In the genomic region with DNA sequence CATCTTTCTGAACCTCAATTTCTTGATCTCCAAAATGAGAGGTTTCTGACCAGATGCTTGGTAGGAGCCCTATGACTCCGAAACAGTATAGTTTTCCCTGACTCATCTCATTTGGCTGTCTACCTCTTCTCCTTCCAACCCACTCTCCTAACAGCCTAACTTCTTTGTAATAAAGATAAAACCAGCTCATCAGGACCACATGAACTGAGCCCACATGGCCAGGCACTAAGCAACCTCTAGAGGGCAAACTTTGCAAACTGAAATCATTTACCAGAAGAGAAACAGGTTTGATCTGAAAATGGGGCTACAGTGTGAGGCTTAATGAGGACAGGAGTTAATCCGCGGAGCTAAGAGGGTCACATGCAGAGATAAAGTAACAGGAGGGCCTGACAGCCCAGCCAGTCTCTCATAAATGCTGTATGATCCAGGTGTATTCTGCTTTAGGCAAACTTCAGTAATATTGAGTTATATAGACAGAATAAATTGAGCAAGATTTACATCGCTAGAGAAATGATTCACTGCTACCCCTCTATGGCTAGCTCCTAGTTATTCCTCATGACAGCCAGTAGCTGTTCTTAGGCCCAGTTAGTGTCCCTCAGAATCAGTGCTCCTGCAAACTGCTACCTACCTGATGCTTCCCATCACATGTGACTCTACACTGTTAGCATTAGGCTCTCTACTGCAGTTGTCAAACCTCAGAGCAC, we compare ENCODE assay signal across 8 cellular contexts.
DNase-seq lines count a peak whose midpoint lies in the region; ATAC-seq, FAIRE-seq and TF ChIP-seq lines count a peak whose summit lies in the region.

No MANE protein-coding gene starts in this region.

- H4K20me1 ChIP-seq in Karpas-422 (ENCODE audit: insufficient read depth, low read depth, low read length), result no peaks in the 10 kb centered on the region

- peak; percentile 60 to 81 (median 68) for ATAC-seq in heart left ventricle

- TF ChIP-seq POLR2A in H54 (IDR thresholded peaks at IDR 0.05; ENCODE audit: low read depth, low read length) (no peak), Peyer's patch (IDR thresholded peaks at IDR 0.05) (no peak), heart left ventricle (IDR thresholded peaks at IDR 0.05) (no peak)

- H3K36me3 ChIP-seq in Karpas-422 (ENCODE audit: insufficient read depth, low read length), result no peaks in the 10 kb centered on the region
- peaks cover 0 to 3% (median 0%) of the 10 kb centered on the region in 3 donors for H3K36me3 ChIP-seq in Peyer's patch
- H3K36me3 ChIP-seq in heart left ventricle, result peaks cover 0 to 58% (median 19%) of the 10 kb centered on the region in 9 donors

- H3K4me2 ChIP-seq in Karpas-422 (ENCODE audit: low read depth, low read length, poor library complexity, severe bottlenecking), result peak overlapping the region; percentile 57

- peak; percentile 72 for DNase-seq in GM10266 (ENCODE audit: extremely low spot score)
- DNase-seq in H54 (ENCODE audit: insufficient read length, low spot score), result peak; percentile 84
- peak; percentile 93 for DNase-seq in Karpas-422
- peak in 2 of 3 donors; percentile 27 to 69 for DNase-seq in Peyer's patch
- peak; percentile 31 for DNase-seq in activated naive CD8-positive, alpha-beta T cell treated with anti-CD3 and anti-CD28 coated beads for 36 hours
- DNase-seq in heart left ventricle, result peak in 2 of 5 donors; percentile 27 to 41
- DNase-seq in progenitor cell of endocrine pancreas (ENCODE audit: low spot score, unreplicated experiment), result no peak
- no peak for DNase-seq in mesenteric fat pad (ENCODE audit: low spot score)

- no peaks in the 10 kb centered on the region for H3K79me2 ChIP-seq in Karpas-422 (ENCODE audit: low read length)

- H3K4me3 Mint-ChIP-seq in activated naive CD8-positive, alpha-beta T cell treated with anti-CD3 and anti-CD28 coated beads for 36 hours, result no peak overlapping the region
- no peak overlapping the region for H3K4me3 Mint-ChIP-seq in progenitor cell of endocrine pancreas (ENCODE audit: low read depth)

- H3K9me2 ChIP-seq in Karpas-422 (replicated peaks; ENCODE audit: insufficient read depth, low read length), result no peaks in the 10 kb centered on the region

- H3K4me3 ChIP-seq in Karpas-422 (ENCODE audit: low read length) (peak overlapping the region; percentile 37; the same call in 1 of the 2 replicates), Peyer's patch (no peak overlapping the region), heart left ventricle (no peak overlapping the region)

- H3K4me1 ChIP-seq in Karpas-422 (ENCODE audit: low read length), result peaks cover 72% of the 10 kb centered on the region
- peaks cover 0 to 21% (median 0%) of the 10 kb centered on the region in 4 donors for H3K4me1 ChIP-seq in Peyer's patch
- peaks cover 0 to 57% (median 27%) of the 10 kb centered on the region in 12 donors for H3K4me1 ChIP-seq in heart left ventricle

- intact Hi-C loops in heart left ventricle (cut with DNase I), result loop anchor here (1.0 to 10.0 kb wide), 14 partner anchors 61 to 554 kb away; partner anchors contain the start of genes ABCA1 (in 3 of the 10) and SLC44A1 (in 1 of the 10)

- peak overlapping the region; percentile 35; the same call in 1 of the 2 replicates for H2AFZ ChIP-seq in Karpas-422 (ENCODE audit: low read length)

- peak overlapping the region; percentile 47 for H3K9ac ChIP-seq in Karpas-422 (ENCODE audit: low read length)

- H3K9me3 ChIP-seq in Karpas-422 (ENCODE audit: low read length) (no peaks in the 10 kb centered on the region), Peyer's patch (no peaks in the 10 kb centered on the region), heart left ventricle (no peaks in the 10 kb centered on the region)

- H3K27me3 ChIP-seq in Karpas-422 (ENCODE audit: low read length), result no peaks in the 10 kb centered on the region
- H3K27me3 ChIP-seq in Peyer's patch, result no peaks in the 10 kb centered on the region
- no peaks in the 10 kb centered on the region for H3K27me3 ChIP-seq in heart left ventricle

- peak; percentile 79 for FAIRE-seq in H54 (lab: Jason Lieb, UNC)

- H3K9me3 Mint-ChIP-seq in activated naive CD8-positive, alpha-beta T cell treated with anti-CD3 and anti-CD28 coated beads for 36 hours, result no peaks in the 10 kb centered on the region
- no peaks in the 10 kb centered on the region for H3K9me3 Mint-ChIP-seq in progenitor cell of endocrine pancreas (ENCODE audit: low read depth)

- H3K27ac ChIP-seq in Karpas-422 (ENCODE audit: low read length), result peak overlapping the region; percentile 83
- peak overlapping the region in 2 of 4 donors; percentile 15 to 20 for H3K27ac ChIP-seq in Peyer's patch
- peak overlapping the region in 2 of 12 donors; percentile 26 to 44 for H3K27ac ChIP-seq in heart left ventricle

- TF ChIP-seq CTCF in GM10266 (IDR thresholded peaks at IDR 0.05; ENCODE audit: control insufficient read depth, insufficient read depth, low read depth, missing control alignments) (peak; percentile 81), Peyer's patch (IDR thresholded peaks at IDR 0.05) (peak; percentile 52 to 79 (median 74)), heart left ventricle (IDR thresholded peaks at IDR 0.05) (peak; percentile 57 to 91 (median 77)), progenitor cell of endocrine pancreas (IDR thresholded peaks at IDR 0.05; ENCODE audit: unreplicated experiment) (peak; percentile 84)

- no peaks in the 10 kb centered on the region for H3K27me3 Mint-ChIP-seq in activated naive CD8-positive, alpha-beta T cell treated with anti-CD3 and anti-CD28 coated beads for 36 hours
- no peaks in the 10 kb centered on the region for H3K27me3 Mint-ChIP-seq in progenitor cell of endocrine pancreas

- H3K36me3 Mint-ChIP-seq in activated naive CD8-positive, alpha-beta T cell treated with anti-CD3 and anti-CD28 coated beads for 36 hours, result no peaks in the 10 kb centered on the region
- peaks cover 5% of the 10 kb centered on the region for H3K36me3 Mint-ChIP-seq in progenitor cell of endocrine pancreas (ENCODE audit: insufficient read depth)

- peaks cover 4% of the 10 kb centered on the region for H3K4me1 Mint-ChIP-seq in activated naive CD8-positive, alpha-beta T cell treated with anti-CD3 and anti-CD28 coated beads for 36 hours
- H3K4me1 Mint-ChIP-seq in progenitor cell of endocrine pancreas (ENCODE audit: low read depth), result peaks cover 25% of the 10 kb centered on the region

- 43 to 45% (median 44%) methylated on average over 4 of the region's 4 CpGs for WGBS in heart left ventricle, 4 donors

- H3K27ac Mint-ChIP-seq in activated naive CD8-positive, alpha-beta T cell treated with anti-CD3 and anti-CD28 coated beads for 36 hours, result no peak overlapping the region
- H3K27ac Mint-ChIP-seq in progenitor cell of endocrine pancreas, result peak overlapping the region; percentile 70

Comparison
In these comparisons a context has a peak if more than half of its experiments do, and no peak if none do; other contexts are left out.
1. DNase-seq: peak in GM10266 (single experiment), H54 (single experiment), Karpas-422 (single experiment), Peyer's patch (2 of 3) and activated naive CD8-positive, alpha-beta T cell treated with anti-CD3 and anti-CD28 coated beads for 36 hours (single experiment); none in progenitor cell of endocrine pancreas (single experiment) and mesenteric fat pad (single experiment).
2. Peak in every context shown above with its lines, with median percentiles within 50 percentile points of each other: CTCF ChIP-seq.